Comparison of ENCODE assay signal across 8 cellular contexts in the genomic region with DNA sequence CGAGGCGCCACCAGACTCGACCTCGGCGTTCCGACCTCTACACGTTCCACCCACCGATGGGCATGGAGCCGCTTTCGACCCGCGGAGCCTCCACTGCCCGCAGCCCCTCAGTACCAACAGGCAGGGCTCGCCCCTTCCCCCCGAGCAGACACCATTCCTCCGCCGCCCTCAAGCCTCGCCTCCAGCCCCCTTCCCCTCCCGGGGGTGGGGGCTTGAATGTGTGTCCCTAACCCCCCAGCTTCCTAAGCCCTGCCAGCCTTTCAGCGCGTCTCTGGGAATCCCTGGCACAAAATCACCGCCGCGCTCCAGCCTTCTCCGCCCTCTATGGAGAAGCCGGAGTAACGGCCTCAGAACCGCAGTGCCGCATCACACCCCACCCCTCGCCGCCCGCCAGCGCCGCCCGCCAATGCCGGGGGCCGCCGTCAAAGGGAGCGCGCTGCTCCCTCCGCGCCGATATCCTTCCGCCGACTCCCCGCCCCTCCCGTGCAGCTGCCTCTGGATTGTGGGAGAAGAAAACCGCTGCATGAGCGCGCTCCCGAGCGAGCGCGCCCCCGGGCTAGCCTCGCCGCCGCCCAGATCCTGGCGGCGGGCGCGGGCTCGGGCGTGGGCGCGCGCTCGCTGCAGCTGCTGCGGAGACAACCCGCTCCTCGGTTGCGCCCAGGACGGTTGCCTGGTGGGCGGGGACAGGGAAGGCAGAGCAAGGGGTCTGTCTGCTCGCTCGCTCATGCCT. TPM values are rescaled to one million over a fixed set of nuclear protein-coding genes. Genes with fewer than 3 reads are reported as not detected.
DNase-seq lines count a peak whose midpoint lies in the region; ATAC-seq and TF ChIP-seq lines count a peak whose summit lies in the region.

A gene with protein sequence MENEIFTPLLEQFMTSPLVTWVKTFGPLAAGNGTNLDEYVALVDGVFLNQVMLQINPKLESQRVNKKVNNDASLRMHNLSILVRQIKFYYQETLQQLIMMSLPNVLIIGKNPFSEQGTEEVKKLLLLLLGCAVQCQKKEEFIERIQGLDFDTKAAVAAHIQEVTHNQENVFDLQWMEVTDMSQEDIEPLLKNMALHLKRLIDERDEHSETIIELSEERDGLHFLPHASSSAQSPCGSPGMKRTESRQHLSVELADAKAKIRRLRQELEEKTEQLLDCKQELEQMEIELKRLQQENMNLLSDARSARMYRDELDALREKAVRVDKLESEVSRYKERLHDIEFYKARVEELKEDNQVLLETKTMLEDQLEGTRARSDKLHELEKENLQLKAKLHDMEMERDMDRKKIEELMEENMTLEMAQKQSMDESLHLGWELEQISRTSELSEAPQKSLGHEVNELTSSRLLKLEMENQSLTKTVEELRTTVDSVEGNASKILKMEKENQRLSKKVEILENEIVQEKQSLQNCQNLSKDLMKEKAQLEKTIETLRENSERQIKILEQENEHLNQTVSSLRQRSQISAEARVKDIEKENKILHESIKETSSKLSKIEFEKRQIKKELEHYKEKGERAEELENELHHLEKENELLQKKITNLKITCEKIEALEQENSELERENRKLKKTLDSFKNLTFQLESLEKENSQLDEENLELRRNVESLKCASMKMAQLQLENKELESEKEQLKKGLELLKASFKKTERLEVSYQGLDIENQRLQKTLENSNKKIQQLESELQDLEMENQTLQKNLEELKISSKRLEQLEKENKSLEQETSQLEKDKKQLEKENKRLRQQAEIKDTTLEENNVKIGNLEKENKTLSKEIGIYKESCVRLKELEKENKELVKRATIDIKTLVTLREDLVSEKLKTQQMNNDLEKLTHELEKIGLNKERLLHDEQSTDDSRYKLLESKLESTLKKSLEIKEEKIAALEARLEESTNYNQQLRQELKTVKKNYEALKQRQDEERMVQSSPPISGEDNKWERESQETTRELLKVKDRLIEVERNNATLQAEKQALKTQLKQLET (N-terminal part only) (minus strand): TSS at position 343 of the 730 bp plus-strand sequence. CDS start 777 bp downstream, outside the sequence.

- intact Hi-C loops in dendritic cell treated with granulocyte-macrophage colony-stimulating factor and Interleukin-4, amounts not matched to agents 40 ng/mL and 50 ng/mL, for 4 days (cut with micrococcal nuclease), result loop anchor here (2.0 to 10.0 kb wide), 3 partner anchors 55 to 198 kb away; a partner anchor contains a TSS
- intact Hi-C loops in left lung (cut with DNase I), result loop anchor here in 1 of 2 donors (10.0 kb wide), 1 partner anchor 135 kb away; no protein-coding TSS in a partner anchor

- H3K27me3 Mint-ChIP-seq in activated CD4-positive, alpha-beta T cell treated with anti-CD3 and anti-CD28 coated beads, Interleukin-2, amount 10 ng/mL, durations not matched to agents 7 days and 5 days, result peaks cover 19% of the 10 kb centered on the region
- no peaks in the 10 kb centered on the region for H3K27me3 Mint-ChIP-seq in dendritic cell treated with granulocyte-macrophage colony-stimulating factor and Interleukin-4, amounts not matched to agents 40 ng/mL and 50 ng/mL, for 4 days

- peak within 1 kb of the TSS; percentile 88 to 97 (median 95) for H3K27ac ChIP-seq in BLaER1 treated with 17β-estradiol and CSF1 and Interleukin-3, amounts not matched to agents 10 nM and 100 nM
- H3K27ac ChIP-seq in left lung, result peak within 1 kb of the TSS; percentile 93 to 95

- peaks cover 5 to 22% (median 11%) of the 10 kb centered on the region in 11 experiments; a peak in 14 of 22 replicates for H4K20me1 ChIP-seq in BLaER1 treated with 17β-estradiol and CSF1 and Interleukin-3, amounts not matched to agents 10 nM and 100 nM

- peak in 1 of 2 donors; percentile 16 for TF ChIP-seq CTCF in left lung (IDR thresholded peaks at IDR 0.05)

- H3K4me3 Mint-ChIP-seq in activated CD4-positive, alpha-beta T cell treated with anti-CD3 and anti-CD28 coated beads, Interleukin-2, amount 10 ng/mL, durations not matched to agents 7 days and 5 days, result peak within 1 kb of the TSS; percentile 88
- peak within 1 kb of the TSS; percentile 99 for H3K4me3 Mint-ChIP-seq in dendritic cell treated with granulocyte-macrophage colony-stimulating factor and Interleukin-4, amounts not matched to agents 40 ng/mL and 50 ng/mL, for 4 days

- H3K27me3 ChIP-seq in BLaER1 treated with 17β-estradiol and CSF1 and Interleukin-3, amounts not matched to agents 10 nM and 100 nM, result no peaks in the 10 kb centered on the region
- no peaks in the 10 kb centered on the region for H3K27me3 ChIP-seq in left lung

- peaks cover 42% of the 10 kb centered on the region for H3K4me1 Mint-ChIP-seq in activated CD4-positive, alpha-beta T cell treated with anti-CD3 and anti-CD28 coated beads, Interleukin-2, amount 10 ng/mL, durations not matched to agents 7 days and 5 days
- H3K4me1 Mint-ChIP-seq in dendritic cell treated with granulocyte-macrophage colony-stimulating factor and Interleukin-4, amounts not matched to agents 40 ng/mL and 50 ng/mL, for 4 days (ENCODE audit: low read depth), result peaks cover 53% of the 10 kb centered on the region

- H3K27ac Mint-ChIP-seq in activated CD4-positive, alpha-beta T cell treated with anti-CD3 and anti-CD28 coated beads, Interleukin-2, amount 10 ng/mL, durations not matched to agents 7 days and 5 days, result peak within 1 kb of the TSS; percentile 84
- H3K27ac Mint-ChIP-seq in dendritic cell treated with granulocyte-macrophage colony-stimulating factor and Interleukin-4, amounts not matched to agents 40 ng/mL and 50 ng/mL, for 4 days, result peak within 1 kb of the TSS; percentile 98

- peak within 1 kb of the TSS; percentile 72 to 92 (median 89) for H3K4me2 ChIP-seq in BLaER1 treated with 17β-estradiol and CSF1 and Interleukin-3, amounts not matched to agents 10 nM and 100 nM

- peak; percentile 74 for ATAC-seq in GM19328 (IDR thresholded peaks at IDR 0.05; ENCODE audit: unreplicated experiment)
- peak; percentile 62 for ATAC-seq in HG03469 (IDR thresholded peaks at IDR 0.05; ENCODE audit: unreplicated experiment)
- ATAC-seq in left lung, result peak; percentile 96

- POLR2A ChIA-PET in activated CD4-positive, alpha-beta T cell treated with anti-CD3 and anti-CD28 coated beads, Interleukin-2, amount 10 ng/mL, durations not matched to agents 7 days and 5 days (lab: Charles Lee), result no interaction called here

- H3K36me3 Mint-ChIP-seq in activated CD4-positive, alpha-beta T cell treated with anti-CD3 and anti-CD28 coated beads, Interleukin-2, amount 10 ng/mL, durations not matched to agents 7 days and 5 days (ENCODE audit: low read depth), result no peaks in the 10 kb centered on the region
- H3K36me3 Mint-ChIP-seq in dendritic cell treated with granulocyte-macrophage colony-stimulating factor and Interleukin-4, amounts not matched to agents 40 ng/mL and 50 ng/mL, for 4 days (ENCODE audit: low read depth), result peaks cover 32% of the 10 kb centered on the region

- no peaks in the 10 kb centered on the region for H3K9me3 ChIP-seq in BLaER1 treated with 17β-estradiol and CSF1 and Interleukin-3, amounts not matched to agents 10 nM and 100 nM (replicated peaks in 1 of 11)
- no peaks in the 10 kb centered on the region for H3K9me3 ChIP-seq in left lung

- peak; percentile 96 for DNase-seq in NCI-H526 treated with DMSO at 0.1 percent for 48 hours (lab: John Stamatoyannopoulos, UW)
- DNase-seq in activated CD4-positive, alpha-beta T cell treated with anti-CD3 and anti-CD28 coated beads, Interleukin-2, amount 10 ng/mL, durations not matched to agents 7 days and 5 days, result peak; percentile 79
- DNase-seq in left lung, result peak; percentile 97
- DNase-seq in stimulated activated CD4-positive, alpha-beta T cell treated with anti-CD3 and anti-CD28 coated beads, Interleukin-2, amount 100 ng/mL, for 4 hours (ENCODE audit: low read depth), result peak; percentile 73

- H3K36me3 ChIP-seq in BLaER1 treated with 17β-estradiol and CSF1 and Interleukin-3, amounts not matched to agents 10 nM and 100 nM, result peaks cover 3 to 14% (median 10%) of the 10 kb centered on the region in 11 experiments; a peak in 12 of 22 replicates
- H3K36me3 ChIP-seq in left lung, result no peaks in the 10 kb centered on the region

- H3K9ac ChIP-seq in BLaER1 treated with 17β-estradiol and CSF1 and Interleukin-3, amounts not matched to agents 10 nM and 100 nM, result peak within 1 kb of the TSS; percentile 92 to 98 (median 97)

- H3K4me3 ChIP-seq in BLaER1 treated with 17β-estradiol and CSF1 and Interleukin-3, amounts not matched to agents 10 nM and 100 nM, result peak within 1 kb of the TSS; percentile 82 to 95 (median 88)
- peak within 1 kb of the TSS; percentile 72 to 78 for H3K4me3 ChIP-seq in left lung

- CTCF ChIA-PET in activated CD4-positive, alpha-beta T cell treated with anti-CD3 and anti-CD28 coated beads, Interleukin-2, amount 10 ng/mL, durations not matched to agents 7 days and 5 days (lab: Charles Lee), result interaction anchor here (0.6 to 1.6 kb wide), 5 partner anchors 14 to 187 kb away, joined by 3 to 4 read pairs (median 3); a partner anchor contains a TSS

- H3K9me3 Mint-ChIP-seq in activated CD4-positive, alpha-beta T cell treated with anti-CD3 and anti-CD28 coated beads, Interleukin-2, amount 10 ng/mL, durations not matched to agents 7 days and 5 days, result no peaks in the 10 kb centered on the region
- H3K9me3 Mint-ChIP-seq in dendritic cell treated with granulocyte-macrophage colony-stimulating factor and Interleukin-4, amounts not matched to agents 40 ng/mL and 50 ng/mL, for 4 days, result no peaks in the 10 kb centered on the region

- H3K4me1 ChIP-seq in BLaER1 treated with 17β-estradiol and CSF1 and Interleukin-3, amounts not matched to agents 10 nM and 100 nM, result peaks cover 42 to 62% (median 52%) of the 10 kb centered on the region in 10 experiments
- peaks cover 0 to 44% of the 10 kb centered on the region in 2 donors for H3K4me1 ChIP-seq in left lung

RNA-seq across cellular contexts. Expression of the gene that starts here (rescaled TPM):
- total RNA-seq in activated CD4-positive, alpha-beta T cell treated with anti-CD3 and anti-CD28 coated beads, Interleukin-2, amount 10 ng/mL, durations not matched to agents 7 days and 5 days, result 1 to 10 TPM; 7.8 to 9.5 TPM
- total RNA-seq in left lung, result 100 to 1,000 TPM in 1 of 2 donors, 10 to 100 TPM in 1; 73.4 to 105 TPM

Comparison
In these comparisons a context has a peak if more than half of its experiments do, and no peak if none do; other contexts are left out.
1. Peak in every context shown above with its lines: DNase-seq, ATAC-seq, H3K4me3 ChIP-seq and H3K27ac ChIP-seq.
2. RNA of the gene that starts here (total RNA-seq): 73.4 to 105 TPM in left lung; 7.8 to 9.5 TPM in activated CD4-positive, alpha-beta T cell treated with anti-CD3 and anti-CD28 coated beads, Interleukin-2, amount 10 ng/mL, durations not matched to agents 7 days and 5 days; every median in the first group is over 4 times any median in the second.